In genomic region chr1:240847330-240847729, GRCh38 we compare ENCODE assay signal across 26 cellular contexts.
"Had no signal": no experiment of that assay in that cellular context is flagged by ENCODE, and none has a peak within 500 bp of the region (broad histone marks: within the 10 kb centered on the region; RNA-seq: fewer than 3 reads in every experiment).

No MANE protein-coding gene starts in this region.

- ATAC-seq: stimulated activated effector memory CD8-positive, alpha-beta T cell treated with anti-CD3 and anti-CD28 coated beads, Interleukin-12 subunit alpha, Interleukin-12 subunit beta, amount 100 ng/mL, for 72 hours; stimulated activated memory B cell treated with anti-CD40 and anti-IgM and Interleukin-4, amounts not matched to agents 10 μg/mL and 1 μg/mL and 100 μg/mL, for 72 hours; stimulated activated naive B cell treated with anti-CD40 and anti-IgM and Interleukin-4, amounts not matched to agents 10 μg/mL and 1 μg/mL and 100 μg/mL, for 72 hours; stimulated activated naive CD8-positive, alpha-beta T cell treated with anti-CD3 and anti-CD28 coated beads, Interleukin-15, amount 100 ng/mL, for 72 hours; stimulated activated naive CD8-positive, alpha-beta T cell treated with anti-CD3 and anti-CD28 coated beads, Interleukin-15, Interleukin-2, amounts not matched to agents 100 U/mL and 50 U/mL, for 24 hours; upper lobe of right lung had no signal

- H3K27me3 ChIP-seq: stomach, suprapubic skin, testis, thyroid gland, tibial artery, tibial nerve, transverse colon, upper lobe of left lung, upper lobe of right lung, uterus, vagina had no signal

- H3K27ac ChIP-seq: stomach, suprapubic skin, testis, thoracic aorta, thyroid gland, tibial artery, tibial nerve, transverse colon, upper lobe of left lung, upper lobe of right lung, uterus, vagina had no signal

- H3K9me3 ChIP-seq: suprapubic skin, testis, thoracic aorta, thyroid gland, tibial artery, transverse colon, upper lobe of left lung, upper lobe of right lung, uterus, vagina had no signal

- H3K4me1 ChIP-seq: stomach, suprapubic skin, testis, thyroid gland, tibial artery, tibial nerve, transverse colon, upper lobe of left lung, upper lobe of right lung, uterus, vagina had no signal

- DNase-seq: stimulated activated CD4-positive, alpha-beta T cell treated with anti-CD3 and anti-CD28 coated beads, Interleukin-2, amount 100 ng/mL, for 48 hours; stimulated activated CD4-positive, alpha-beta T cell treated with anti-CD3 and anti-CD28 coated beads, Interleukin-4, amount 100 ng/mL, for 1 hour; stimulated activated CD4-positive, alpha-beta T cell treated with anti-CD3 and anti-CD28 coated beads, Interleukin-4, amount 100 ng/mL, for 24 hours; stimulated activated CD4-positive, alpha-beta T cell treated with anti-CD3 and anti-CD28 coated beads, Interleukin-4, amount 100 ng/mL, for 4 hours; stimulated activated CD8-positive, alpha-beta memory T cell treated with anti-CD3 and anti-CD28 coated beads, Interleukin-4, amount 100 ng/mL, for 48 hours; stimulated activated naive B cell treated with anti-CD40 and anti-IgM and Interleukin-4, amounts not matched to agents 10 μg/mL and 1 μg/mL and 100 μg/mL, for 72 hours; stimulated activated naive CD4-positive, alpha-beta T cell; stimulated activated naive CD4-positive, alpha-beta T cell treated with Interleukin-2 at 50 U/mL for 16 hours; stimulated activated naive CD8-positive, alpha-beta T cell treated with anti-CD3 and anti-CD28 coated beads, Interleukin-15, amount 100 ng/mL, for 72 hours; stimulated activated naive CD8-positive, alpha-beta T cell treated with anti-CD3 and anti-CD28 coated beads, Interleukin-15, Interleukin-2, amounts not matched to agents 100 U/mL and 50 U/mL, for 24 hours; stomach; substantia nigra; testis; thyroid gland; tibial artery; transverse colon; trophoblast cell; upper lobe of left lung; upper lobe of right lung; uterus had no signal

- H3K36me3 ChIP-seq: stomach, suprapubic skin, thoracic aorta, thyroid gland, tibial artery, tibial nerve, transverse colon, upper lobe of left lung, upper lobe of right lung, uterus, vagina had no signal

- H3K4me3 ChIP-seq: stomach, suprapubic skin, testis, thoracic aorta, thyroid gland, tibial artery, tibial nerve, transverse colon, upper lobe of left lung, upper lobe of right lung, uterus, vagina had no signal
